Comparison of ENCODE assay signal across 16 cellular contexts in the genomic region with DNA sequence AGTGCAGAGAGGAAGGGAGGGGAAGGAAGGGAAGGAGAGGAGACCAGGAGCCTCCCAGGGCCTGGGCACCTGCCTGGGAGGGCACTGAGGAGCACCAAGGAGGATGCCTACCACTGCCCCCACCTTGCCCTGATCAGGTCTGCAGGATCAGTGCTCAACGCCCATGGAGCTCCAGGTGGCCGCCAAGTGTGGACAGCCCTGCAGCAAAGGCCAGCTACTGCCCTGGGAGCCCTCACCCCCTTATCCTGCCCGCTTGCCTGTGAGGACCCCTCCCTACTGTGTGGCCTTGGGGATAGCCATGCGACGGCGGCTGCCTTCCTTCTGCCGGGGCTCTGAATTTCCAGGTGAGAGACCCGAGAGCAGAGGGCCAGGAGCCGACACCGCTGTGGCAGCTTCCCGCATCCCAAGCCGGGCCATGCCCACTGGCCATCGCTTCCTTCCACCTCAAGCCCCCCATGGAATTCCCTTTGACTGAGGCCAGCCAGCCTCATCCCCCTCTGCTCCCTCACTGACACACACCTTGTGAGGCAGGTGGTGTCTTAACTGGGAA. TPM values are rescaled to one million over a fixed set of nuclear protein-coding genes. Genes with fewer than 3 reads are reported as not detected.
A peak's percentile ranks its signal among the peaks of the same experiment; 100 is the strongest.
DNase-seq lines count a peak whose midpoint lies in the region; ATAC-seq and TF ChIP-seq lines count a peak whose summit lies in the region.
"Had no signal": no experiment of that assay in that cellular context is flagged by ENCODE, and none has a peak within 500 bp of the region (broad histone marks: within the 10 kb centered on the region; RNA-seq: fewer than 3 reads in every experiment).

No MANE protein-coding gene starts in this region.

- no peaks in the 10 kb centered on the region for H3K36me3 Mint-ChIP-seq in chondrocyte (ENCODE audit: low read depth)
- H3K36me3 Mint-ChIP-seq: CD14-positive monocyte; CD8-positive, alpha-beta T cell had no signal

- H3K79me1 ChIP-seq in trophoblast cell (ENCODE audit: low read length), result peaks cover 13% of the 10 kb centered on the region

- H3K27ac ChIP-seq in trophoblast cell (ENCODE audit: low read depth, low read length), result no peak overlapping the region
- H3K27ac ChIP-seq: A549 had no signal

- H2AFZ ChIP-seq in trophoblast cell (ENCODE audit: insufficient read depth, low read length, poor library complexity), result no peak overlapping the region

- DNase-seq in stimulated activated naive CD8-positive, alpha-beta T cell treated with anti-CD3 and anti-CD28 coated beads, Interleukin-15, amount 100 ng/mL, for 72 hours, result no peak
- no peak for DNase-seq in stimulated activated naive CD8-positive, alpha-beta T cell treated with anti-CD3 and anti-CD28 coated beads, Interleukin-15, Interleukin-2, amounts not matched to agents 100 U/mL and 50 U/mL, for 24 hours
- DNase-seq in chondrocyte (ENCODE audit: low spot score), result peak; percentile 87
- DNase-seq in trophoblast cell, result no peak
- no peak for DNase-seq in NCI-H2196 (lab: John Stamatoyannopoulos, UW; ENCODE audit: unreplicated experiment)
- DNase-seq: CD8-positive, alpha-beta T cell; COR-L47; DMS153; DMS79 treated with DMSO at 0.1 percent for 48 hours; EL; GOT3 had no signal

- H3K23ac ChIP-seq in trophoblast cell (ENCODE audit: low read length), result no peak overlapping the region

- H3K36me3 ChIP-seq in trophoblast cell (ENCODE audit: control insufficient read depth in 1 of 2, insufficient read depth in 2 of 2, low read length in 2 of 2), result peaks cover 1 to 4% of the 10 kb centered on the region in 2 experiments

- no peak overlapping the region for H3K9ac ChIP-seq in trophoblast cell (ENCODE audit: low read length)

- H3K27me3 Mint-ChIP-seq in stimulated activated naive CD8-positive, alpha-beta T cell treated with anti-CD3 and anti-CD28 coated beads, Interleukin-15, amount 100 ng/mL, for 72 hours, result peaks cover 24% of the 10 kb centered on the region
- H3K27me3 Mint-ChIP-seq in chondrocyte (ENCODE audit: low read depth), result peaks cover 2% of the 10 kb centered on the region

- H2BK5ac ChIP-seq in trophoblast cell (ENCODE audit: low read depth, low read length, poor library complexity), result no peak overlapping the region

- no peaks in the 10 kb centered on the region for H3K27me3 ChIP-seq in trophoblast cell (ENCODE audit: insufficient read depth, low read length)

- H3K4me3 ChIP-seq in trophoblast cell (ENCODE audit: low read depth, low read length), result no peak overlapping the region
- H3K4me3 ChIP-seq: A549 had no signal

- peak; percentile 31 for ATAC-seq in stimulated activated naive CD8-positive, alpha-beta T cell treated with anti-CD3 and anti-CD28 coated beads, Interleukin-15, amount 100 ng/mL, for 72 hours
- ATAC-seq in stimulated activated naive CD8-positive, alpha-beta T cell treated with anti-CD3 and anti-CD28 coated beads, Interleukin-15, Interleukin-2, amounts not matched to agents 100 U/mL and 50 U/mL, for 24 hours, result no peak
- no peak for ATAC-seq in GM18909 (IDR thresholded peaks at IDR 0.05; ENCODE audit: poor library complexity, unreplicated experiment)
- no peak for ATAC-seq in HG02970 (IDR thresholded peaks at IDR 0.05; ENCODE audit: low FRiP score, unreplicated experiment)
- ATAC-seq: A549; CD8-positive, alpha-beta T cell; HCT116 had no signal

- no peaks in the 10 kb centered on the region for H3K9me3 Mint-ChIP-seq in stimulated activated naive CD8-positive, alpha-beta T cell treated with anti-CD3 and anti-CD28 coated beads, Interleukin-15, amount 100 ng/mL, for 72 hours
- H3K9me3 Mint-ChIP-seq in chondrocyte (ENCODE audit: low read depth), result no peaks in the 10 kb centered on the region
- H3K9me3 Mint-ChIP-seq: CD8-positive, alpha-beta T cell had no signal

- H3K18ac ChIP-seq in trophoblast cell (ENCODE audit: low read length), result peak overlapping the region; percentile 45

- H4K8ac ChIP-seq in trophoblast cell (ENCODE audit: low read depth, low read length), result no peak overlapping the region

- H3K27ac Mint-ChIP-seq in stimulated activated naive CD8-positive, alpha-beta T cell treated with anti-CD3 and anti-CD28 coated beads, Interleukin-15, amount 100 ng/mL, for 72 hours, result peak overlapping the region in 1 of 2 donors; percentile 81
- no peak overlapping the region for H3K27ac Mint-ChIP-seq in chondrocyte (ENCODE audit: unreplicated experiment)
- H3K27ac Mint-ChIP-seq: CD8-positive, alpha-beta T cell had no signal

- no peak overlapping the region for H3K4me2 ChIP-seq in trophoblast cell (ENCODE audit: low read length)
- H3K4me2 ChIP-seq: A549 had no signal

- no peak overlapping the region for H3K4me3 Mint-ChIP-seq in stimulated activated naive CD8-positive, alpha-beta T cell treated with anti-CD3 and anti-CD28 coated beads, Interleukin-15, amount 100 ng/mL, for 72 hours
- no peak overlapping the region for H3K4me3 Mint-ChIP-seq in chondrocyte (ENCODE audit: unreplicated experiment)
- H3K4me3 Mint-ChIP-seq: CD14-positive monocyte; CD8-positive, alpha-beta T cell had no signal

- peak overlapping the region; percentile 52 for H2BK12ac ChIP-seq in trophoblast cell (ENCODE audit: low read length)

- H4K12ac ChIP-seq in trophoblast cell (ENCODE audit: low read depth, low read length), result no peak overlapping the region

- no peak overlapping the region for H3K4ac ChIP-seq in trophoblast cell (ENCODE audit: low read depth, low read length)

- no peak overlapping the region for H3K14ac ChIP-seq in trophoblast cell (ENCODE audit: low read length)

- peaks cover 21 to 33% of the 10 kb centered on the region in 2 experiments for H3K4me1 ChIP-seq in trophoblast cell (ENCODE audit: control insufficient read depth in 1 of 2, insufficient read depth in 2 of 2, low read length in 2 of 2)
- H3K4me1 ChIP-seq: A549 had no signal

- peak overlapping the region; percentile 57 for H2AK5ac ChIP-seq in trophoblast cell (ENCODE audit: low read length)

- no peak for TF ChIP-seq CTCF in chondrocyte (IDR thresholded peaks at IDR 0.05)

- no CpG with 5 or more reads among the region's 13 CpGs for WGBS in trophoblast cell (ENCODE audit: extremely low coverage, insufficient coverage, insufficient read length)

- H2BK120ac ChIP-seq in trophoblast cell (ENCODE audit: insufficient read depth, low read length, poor library complexity), result no peak overlapping the region

- H3K79me2 ChIP-seq in trophoblast cell (ENCODE audit: control insufficient read depth, insufficient read depth, low read length, poor library complexity), result no peaks in the 10 kb centered on the region

- H4K91ac ChIP-seq in trophoblast cell (ENCODE audit: low read depth, low read length), result no peak overlapping the region

- H3K9me3 ChIP-seq in trophoblast cell (ENCODE audit: insufficient read depth, low read depth, low read length), result peaks cover 10% of the 10 kb centered on the region
- H3K9me3 ChIP-seq: A549 had no signal

- no peaks in the 10 kb centered on the region for H3K4me1 Mint-ChIP-seq in stimulated activated naive CD8-positive, alpha-beta T cell treated with anti-CD3 and anti-CD28 coated beads, Interleukin-15, amount 100 ng/mL, for 72 hours
- no peaks in the 10 kb centered on the region for H3K4me1 Mint-ChIP-seq in chondrocyte (ENCODE audit: low read depth)
- H3K4me1 Mint-ChIP-seq: CD14-positive monocyte had no signal

RNA-seq across cellular contexts. Expression of a gene that starts 12.4 kb away (rescaled TPM):
- total RNA-seq in chondrocyte, result 17.9 to 93.2 TPM (median 91.2 TPM) in 3 replicates
- polyA plus RNA-seq in trophoblast cell (2013), result 26.0 and 27.6 TPM in 2 replicates
- total RNA-seq: CD8-positive, alpha-beta T cell had no signal
- polyA plus RNA-seq: A549 had no signal
